In genomic region chr4:40325406-40326019, GRCh38 we compare ENCODE assay signal across 8 cellular contexts. TPM values are rescaled to one million over a fixed set of nuclear protein-coding genes. Genes with fewer than 3 reads are reported as not detected.
DNase-seq lines count a peak whose midpoint lies in the region; ATAC-seq and TF ChIP-seq lines count a peak whose summit lies in the region.

No MANE protein-coding gene starts in this region.

- H3K27ac ChIP-seq in VCaP: peak overlapping the region; percentile 22; the same call in 1 of the 2 replicates
- no peak overlapping the region for H3K27ac ChIP-seq in colonic mucosa
- no peak overlapping the region for H3K27ac ChIP-seq in testis

- H3K4me3 ChIP-seq in BE2C (ENCODE audit: low read depth, low read length) (no peak overlapping the region), colonic mucosa (no peak overlapping the region), testis (no peak overlapping the region)

- no peaks in the 10 kb centered on the region for H3K27me3 ChIP-seq in BE2C
- H3K27me3 ChIP-seq in colonic mucosa: no peaks in the 10 kb centered on the region
- H3K27me3 ChIP-seq in testis: no peaks in the 10 kb centered on the region

- TF ChIP-seq POLR2A in testis (IDR thresholded peaks at IDR 0.05): no peak

- peak; percentile 93 for ATAC-seq in GM18868 (IDR thresholded peaks at IDR 0.05; ENCODE audit: unreplicated experiment)
- peak; percentile 96 for ATAC-seq in HG03066 (IDR thresholded peaks at IDR 0.05; ENCODE audit: low read depth, unreplicated experiment)

- TF ChIP-seq CTCF in BE2C (IDR thresholded peaks at IDR 0.05; ENCODE audit: low read depth, low read length) (peak; percentile 95), VCaP (conservative IDR thresholded peaks at IDR 0.05) (peak; percentile 99), colonic mucosa (IDR thresholded peaks at IDR 0.05) (peak; percentile 87), testis (IDR thresholded peaks at IDR 0.05) (peak; percentile 27 to 64 (median 55))

- H3K4me1 ChIP-seq in BE2C: peaks cover 3% of the 10 kb centered on the region
- H3K4me1 ChIP-seq in colonic mucosa: no peaks in the 10 kb centered on the region
- H3K4me1 ChIP-seq in testis: no peaks in the 10 kb centered on the region

- H3K9me3 ChIP-seq in BE2C (no peaks in the 10 kb centered on the region), colonic mucosa (no peaks in the 10 kb centered on the region), testis (no peaks in the 10 kb centered on the region)

- H3K9ac ChIP-seq in colonic mucosa (ENCODE audit: low read depth in 2 of 2, low read length in 2 of 2): no peak overlapping the region

- H3K36me3 ChIP-seq in BE2C (no peaks in the 10 kb centered on the region), colonic mucosa (no peaks in the 10 kb centered on the region), testis (ENCODE audit: low read depth, missing control alignments) (no peaks in the 10 kb centered on the region)

- DNase-seq in BE2C (peak; percentile 61), NCI-H2107 (lab: John Stamatoyannopoulos, UW) (peak; percentile 27), colonic mucosa (peak; percentile 50), medulla oblongata (ENCODE audit: extremely low spot score) (peak; percentile 31), testis (peak; percentile 40)

- intact Hi-C loops in colonic mucosa (cut with DNase I): no loop called here
- intact Hi-C loops in testis (cut with DNase I; ENCODE audit: low total_unique reads): no loop called here

- WGBS in testis, 2 donors: 26 to 44% methylated on average over 2 of the region's 2 CpGs

RNA-seq across cellular contexts. Expression of gene CHRNA9, which starts 9.6 kb away (rescaled TPM):
- not detected for polyA plus RNA-seq in BE2C (2012; ENCODE audit: insufficient read depth, insufficient read length, low read depth)
- total RNA-seq in colonic mucosa (not detected), testis (under 1 TPM; 0.16 to 0.50 TPM)
- polyA plus RNA-seq in testis (ENCODE audit: insufficient read depth, low read depth, low replicate concordance): 0.13 TPM
